In genomic region chr16:20941635-20941926, GRCh38 we compare ENCODE assay signal across 23 cellular contexts.
"Had no signal": no experiment of that assay in that cellular context is flagged by ENCODE, and none has a peak within 500 bp of the region (broad histone marks: within the 10 kb centered on the region; RNA-seq: fewer than 3 reads in every experiment).

No MANE protein-coding gene starts in this region.

- H3K27ac ChIP-seq: coronary artery, dorsolateral prefrontal cortex, heart left ventricle, spleen, stomach, thoracic aorta, transverse colon had no signal

- H3K9me3 Mint-ChIP-seq: nephron progenitor cell; stimulated activated memory B cell treated with anti-CD40 and anti-IgM and Interleukin-4, amounts not matched to agents 10 μg/mL and 1 μg/mL and 100 μg/mL, for 72 hours had no signal

- ATAC-seq: left ventricle myocardium superior; sciatic nerve; stimulated activated memory B cell treated with anti-CD40 and anti-IgM and Interleukin-4, amounts not matched to agents 10 μg/mL and 1 μg/mL and 100 μg/mL, for 72 hours had no signal

- H3K27ac Mint-ChIP-seq: nephron progenitor cell; stimulated activated memory B cell treated with anti-CD40 and anti-IgM and Interleukin-4, amounts not matched to agents 10 μg/mL and 1 μg/mL and 100 μg/mL, for 72 hours had no signal

- H3K27me3 Mint-ChIP-seq: stimulated activated memory B cell treated with anti-CD40 and anti-IgM and Interleukin-4, amounts not matched to agents 10 μg/mL and 1 μg/mL and 100 μg/mL, for 72 hours had no signal

- H3K27me3 ChIP-seq: dorsolateral prefrontal cortex, heart left ventricle, spleen, stomach, transverse colon had no signal

- H3K4me3 Mint-ChIP-seq: nephron progenitor cell; stimulated activated memory B cell treated with anti-CD40 and anti-IgM and Interleukin-4, amounts not matched to agents 10 μg/mL and 1 μg/mL and 100 μg/mL, for 72 hours had no signal

- H3K9me3 ChIP-seq: heart left ventricle, spleen, stomach, thoracic aorta, transverse colon had no signal

- H3K36me3 ChIP-seq: heart left ventricle, spleen, stomach, thoracic aorta, transverse colon had no signal

- DNase-seq: dorsolateral prefrontal cortex; effector CD8-positive, alpha-beta T cell; foreskin melanocyte; heart left ventricle; hippocampal formation; left colon; left ventricle myocardium superior; mesenchymal stem cell; midbrain; nephron progenitor cell; posterior cingulate gyrus; spleen; stimulated activated CD4-positive, alpha-beta T cell treated with anti-CD3 and anti-CD28 coated beads, Interleukin-15, amount 100 ng/mL, for 24 hours; stimulated activated CD4-positive, alpha-beta T cell treated with anti-CD3 and anti-CD28 coated beads, Interleukin-1b, Interleukin-23, amount 100 ng/mL, for 48 hours; stimulated activated CD4-positive, alpha-beta T cell treated with anti-CD3 and anti-CD28 coated beads, Interleukin-4, amount 100 ng/mL, for 24 hours; stomach; substantia nigra; transverse colon had no signal

- H3K4me3 ChIP-seq: coronary artery, dorsolateral prefrontal cortex, heart left ventricle, lung, spleen, stomach, thoracic aorta, transverse colon had no signal

- H3K36me3 Mint-ChIP-seq: stimulated activated memory B cell treated with anti-CD40 and anti-IgM and Interleukin-4, amounts not matched to agents 10 μg/mL and 1 μg/mL and 100 μg/mL, for 72 hours had no signal
